In genomic region chr5:135033866-135034185, GRCh38 we compare ENCODE assay signal across 8 cellular contexts. TPM values are rescaled to one million over a fixed set of nuclear protein-coding genes. Genes with fewer than 3 reads are reported as not detected.
DNase-seq lines count a peak whose midpoint lies in the region; TF ChIP-seq lines count a peak whose summit lies in the region.

No MANE protein-coding gene starts in this region.

- H3K9me2 ChIP-seq in PC-9 (ENCODE audit: insufficient read depth): no peaks in the 10 kb centered on the region

- peaks cover 5% of the 10 kb centered on the region; the same call in 1 of the 2 replicates for H3F3A ChIP-seq in PC-9 (ENCODE audit: insufficient read depth, low read depth)

- CTCF ChIA-PET in PC-9 (lab: Charles Lee): no interaction called here

- H3K79me2 ChIP-seq in PC-9 (ENCODE audit: low read depth): peaks cover 47% of the 10 kb centered on the region

- H3K4me3 ChIP-seq in GM12875 (ENCODE audit: low read depth, low read length): peak overlapping the region; percentile 71
- peak overlapping the region; percentile 100; the same call in 1 of the 2 replicates for H3K4me3 ChIP-seq in PC-9
- H3K4me3 ChIP-seq in foreskin fibroblast (ENCODE audit: low read depth in 1 of 2, low read length in 2 of 2): peak overlapping the region; percentile 81 to 89
- peak overlapping the region in 2 of 3 donors; percentile 75 to 87 for H3K4me3 ChIP-seq in skeletal muscle tissue (ENCODE audit: low read length in 3 of 3)

- H3K27me3 ChIP-seq in PC-9 (ENCODE audit: insufficient read depth, low read depth): no peaks in the 10 kb centered on the region
- H3K27me3 ChIP-seq in skeletal muscle tissue (ENCODE audit: control insufficient read depth in 3 of 3, insufficient read depth in 3 of 3, low read length in 3 of 3): peaks cover 56 to 64% (median 63%) of the 10 kb centered on the region in 3 donors

- POLR2A ChIA-PET in PC-9 (lab: Charles Lee; ENCODE audit: unreplicated experiment): interaction anchor here (0.6 kb wide), 1 partner anchor 106 kb away, joined by 4 read pairs; no protein-coding TSS in a partner anchor

- H2AFZ ChIP-seq in PC-9: peak overlapping the region; percentile 95

- H3K4me2 ChIP-seq in PC-9: peak overlapping the region; percentile 92; the same call in 1 of the 2 replicates

- H3K9me3 ChIP-seq in PC-9 (ENCODE audit: insufficient read depth, low read depth): no peaks in the 10 kb centered on the region
- no peaks in the 10 kb centered on the region for H3K9me3 ChIP-seq in skeletal muscle tissue (ENCODE audit: control insufficient read depth in 3 of 3, low read length in 3 of 3)

- H3K4me1 ChIP-seq in PC-9 (replicated peaks; ENCODE audit: insufficient read depth) (peaks cover 17% of the 10 kb centered on the region), skeletal muscle tissue (ENCODE audit: control insufficient read depth in 3 of 3, insufficient read depth in 3 of 3, low read length in 3 of 3) (peaks cover 26 to 32% (median 26%) of the 10 kb centered on the region in 3 donors)

- H3K9ac ChIP-seq in skeletal muscle tissue (ENCODE audit: low read depth in 1 of 3, low read length in 3 of 3): peak overlapping the region; percentile 73 to 91 (median 90)

- no peak for TF ChIP-seq CTCF in GM12875 (IDR thresholded peaks at IDR 0.05; ENCODE audit: borderline replicate concordance, insufficient read depth, low read depth, low read length)
- no peak for TF ChIP-seq CTCF in PC-9 (conservative IDR thresholded peaks at IDR 0.05)
- TF ChIP-seq CTCF in foreskin fibroblast (IDR thresholded peaks at IDR 0.05; ENCODE audit: low read depth, low read length): no peak
- no peak for TF ChIP-seq CTCF in GM13977 (IDR thresholded peaks at IDR 0.05; ENCODE audit: extremely low read depth, insufficient read depth, missing control alignments)

- no TSS peak for BruUV-seq in PC-9 (replicated peaks; lab: Mats Ljungman, UMichigan)

- H3K36me3 ChIP-seq in PC-9 (ENCODE audit: low read depth) (no peaks in the 10 kb centered on the region), skeletal muscle tissue (ENCODE audit: control insufficient read depth in 3 of 3, insufficient read depth in 3 of 3, low read length in 3 of 3) (peaks cover 0 to 4% (median 3%) of the 10 kb centered on the region in 3 donors)

- peak overlapping the region; percentile 63 for H3K27ac ChIP-seq in PC-9
- peak overlapping the region; percentile 89 for H3K27ac ChIP-seq in skeletal muscle tissue (ENCODE audit: low read depth, low read length)

- intact Hi-C loops in PC-9 (cut with micrococcal nuclease; ENCODE audit: unreplicated experiment): loop anchor here (2.0 to 10.0 kb wide), 3 partner anchors 51 to 153 kb away; no protein-coding TSS in a partner anchor

- H4K20me1 ChIP-seq in PC-9 (ENCODE audit: insufficient read depth): no peaks in the 10 kb centered on the region

- DNase-seq in PC-9 (no peak), foreskin fibroblast (peak in 1 of 2 donors; percentile 33), NCI-H1436 (lab: John Stamatoyannopoulos, UW) (no peak), GM13977 (ENCODE audit: low spot score) (no peak), DMS53 treated with DMSO at 0.1 percent for 48 hours (lab: John Stamatoyannopoulos, UW; ENCODE audit: unreplicated experiment) (no peak), retina (no peak)

- in situ Hi-C loops in GM13977 (cut with MboI; ENCODE audit: low pct_unique_long_range_greater_than_20kb, low sequenced_read_pairs, unreplicated experiment): no loop called here

RNA-seq across cellular contexts. Expression of gene PITX1, which starts 0.2 kb away (rescaled TPM):
- total RNA-seq in PC-9 (2021) (27.8 and 38.9 TPM in 2 replicates), skeletal muscle tissue (2.6 TPM)
